In genomic region chr5:55151923-55152842, GRCh38 we compare ENCODE assay signal across 20 cellular contexts. TPM values are rescaled to one million over a fixed set of nuclear protein-coding genes. Genes with fewer than 3 reads are reported as not detected.
DNase-seq lines count a peak whose midpoint lies in the region; ATAC-seq, FAIRE-seq and TF ChIP-seq lines count a peak whose summit lies in the region.
"Had no signal": no experiment of that assay in that cellular context is flagged by ENCODE, and none has a peak within 500 bp of the region (broad histone marks: within the 10 kb centered on the region; RNA-seq: fewer than 3 reads in every experiment).

No MANE protein-coding gene starts in this region.

- intact Hi-C loops in sciatic nerve (cut with DNase I) = no loop called here

- no peak overlapping the region for H3K27ac ChIP-seq in A549
- H3K27ac ChIP-seq: testis had no signal

- TF ChIP-seq EP300 in A549 (IDR thresholded peaks at IDR 0.05) = no peak

- peaks cover 10% of the 10 kb centered on the region; the same call in 2 of the 3 replicates for H3K4me1 ChIP-seq in A549
- H3K4me1 ChIP-seq: testis had no signal

- in situ Hi-C loops in astrocyte of the spinal cord (cut with HindIII; ENCODE audit: low sequenced_read_pairs) = no loop called here

- TF ChIP-seq POLR2A in A549 (IDR thresholded peaks at IDR 0.05; ENCODE audit: low read length) = no peak
- TF ChIP-seq POLR2A in GM18505 (IDR thresholded peaks at IDR 0.05; ENCODE audit: borderline replicate concordance, extremely low read depth, insufficient read depth, insufficient read length) = no peak

- FAIRE-seq in A549 (lab: Jason Lieb, UNC) = no peak
- FAIRE-seq: D721Med, HTR-8/SVneo had no signal

- H3K9me3 ChIP-seq in A549 = no peaks in the 10 kb centered on the region
- H3K9me3 ChIP-seq: testis had no signal

- no peak for TF ChIP-seq CTCF in A549 (IDR thresholded peaks at IDR 0.05)
- no peak for TF ChIP-seq CTCF in HFF-Myc (IDR thresholded peaks at IDR 0.05; ENCODE audit: low read depth, low read length, missing control alignments)
- no peak for TF ChIP-seq CTCF in astrocyte of the spinal cord (IDR thresholded peaks at IDR 0.05; ENCODE audit: low read depth, low read length)
- TF ChIP-seq CTCF in fibroblast of the aortic adventitia (IDR thresholded peaks at IDR 0.05; ENCODE audit: insufficient read depth, low read length) = no peak

- ATAC-seq in A549 = peak; percentile 62 to 65; a peak in 5 of 6 replicates
- ATAC-seq in sciatic nerve = no peak
- ATAC-seq in GM18505 (IDR thresholded peaks at IDR 0.05; ENCODE audit: unreplicated experiment) = no peak
- ATAC-seq: activated CD4-positive, CD25-positive, alpha-beta regulatory T cell treated with anti-CD3 and anti-CD28 coated beads, Interleukin-2, amount 50 U/mL, for 24 hours had no signal

- 37% methylated on average over 5 of the region's 5 CpGs for WGBS in A549 (ENCODE audit: missing lambda C conversion rate)

- POLR2A ChIA-PET in A549 (lab: Yijun Ruan, JAX) = no interaction called here

- CTCF ChIA-PET in A549 (lab: Yijun Ruan, JAX) = interaction anchor here (1.0 to 2.3 kb wide), 5 partner anchors 208 to 249 kb away, joined by 3 to 7 read pairs (median 4); no protein-coding TSS in a partner anchor

- DNase-seq in A549 (ENCODE audit: low read depth in 1 of 2, low spot score in 1 of 2) = no peak
- peak; percentile 46 for DNase-seq in HFF-Myc (ENCODE audit: extremely low read depth, low read depth)
- peak; percentile 79 for DNase-seq in astrocyte of the spinal cord (ENCODE audit: low read depth, low spot score)
- DNase-seq in fibroblast of the aortic adventitia (ENCODE audit: low read depth) = peak; percentile 90
- no peak for DNase-seq in germinal center (ENCODE audit: low spot score)
- DNase-seq in sciatic nerve (ENCODE audit: low spot score) = no peak
- DNase-seq in cerebellar nuclear complex (lab: John Stamatoyannopoulos, UW) = no peak
- DNase-seq: activated CD8-positive, alpha-beta memory T cell treated with anti-CD3 and anti-CD28 coated beads, Interleukin-2, amount 50 U/mL, for 48 hours; activated naive CD4-positive, alpha-beta T cell treated with Interleukin-2 at 50 U/mL for 16 hours; central memory CD4-positive, alpha-beta T cell; MM.1S; NCI-H2081 treated with DMSO at 0.1 percent for 48 hours; T-helper 1 cell; testis had no signal

- H3K4me2 ChIP-seq in A549 = peak overlapping the region; percentile 33; the same call in 2 of the 3 replicates

- H3K4me3 ChIP-seq in A549 (no peak overlapping the region), HFF-Myc (replicated peaks; ENCODE audit: low read depth, low read length) (no peak overlapping the region), astrocyte of the spinal cord (ENCODE audit: low read depth, low read length) (no peak overlapping the region), fibroblast of the aortic adventitia (ENCODE audit: low read depth, low read length) (no peak overlapping the region)
- H3K4me3 ChIP-seq: lung, testis had no signal

- no peak for TF ChIP-seq RAD21 in A549 (conservative IDR thresholded peaks at IDR 0.05 in 1 of 2, IDR thresholded peaks at IDR 0.05 in 1 of 2)

TF ChIP-seq in A549, 52 proteins besides CTCF, POLR2A, EP300 and RAD21:
- 0 out of 2 replicates have a peak, but pooled peaks have one; percentile 17 for TF ChIP-seq JUNB (IDR thresholded peaks at IDR 0.05)
- TF ChIP-seq NFE2L2 (conservative IDR thresholded peaks at IDR 0.05; ENCODE audit: low read length) = no peak

RNA-seq across cellular contexts. Expression of gene GPX8, which starts 7.8 kb away (rescaled TPM):
- polyA plus RNA-seq in A549 (2011; rRNA removed) (67.9 and 86.0 TPM in 2 replicates), A549 (2017; fragmentation: RNase III; extraction: RNeasy Plus Mini Kit Qiagen cat#74134 plus additional on column Dnase treatment) (51.2 to 55.7 TPM (median 51.8 TPM) in 3 replicates)
- 14.4 and 15.3 TPM in 2 replicates for polyA plus RNA-seq in A549 (2012; cell fraction: cytosol; rRNA removed)
- polyA plus RNA-seq in A549 (2012; cell fraction: nucleus; rRNA removed) = 4.7 and 7.0 TPM in 2 replicates
- 10.4 and 13.4 TPM in 2 replicates for polyA minus RNA-seq in A549 (2011; rRNA and poly(A)+ RNA removed)
- total RNA-seq in fibroblast of the aortic adventitia (ENCODE audit: low replicate concordance) (79.7 and 244 TPM in 2 replicates), sciatic nerve (34.9 TPM)

RNA-seq across cellular contexts. Expression of gene CDC20B, which starts 20.8 kb away (rescaled TPM):
- polyA plus RNA-seq in A549 (2011; rRNA removed) (0.04 and 0.05 TPM in 2 replicates), A549 (2017; fragmentation: RNase III; extraction: RNeasy Plus Mini Kit Qiagen cat#74134 plus additional on column Dnase treatment) (not detected in 3 replicates)
- 0.01 TPM in 1 of 2 replicates, not detected in the other for polyA plus RNA-seq in A549 (2012; cell fraction: cytosol; rRNA removed)
- 0.02 TPM in 1 of 2 replicates, not detected in the other for polyA plus RNA-seq in A549 (2012; cell fraction: nucleus; rRNA removed)
- polyA minus RNA-seq in A549 (2011; rRNA and poly(A)+ RNA removed) = not detected in 2 replicates
- total RNA-seq in fibroblast of the aortic adventitia (ENCODE audit: low replicate concordance) (not detected in 2 replicates), sciatic nerve (not detected)
- total RNA-seq: epithelial cell of proximal tubule had no signal

RNA-seq across cellular contexts. Expression of gene GZMA, which starts 49.7 kb away (rescaled TPM):
- not detected in 2 replicates for polyA plus RNA-seq in A549 (2011; rRNA removed)
- polyA plus RNA-seq in A549 (2012; cell fraction: cytosol; rRNA removed) = not detected in 2 replicates
- polyA plus RNA-seq in A549 (2012; cell fraction: nucleus; rRNA removed) = not detected in 2 replicates
- polyA plus RNA-seq in A549 (2017; fragmentation: RNase III; extraction: RNeasy Plus Mini Kit Qiagen cat#74134 plus additional on column Dnase treatment) = not detected in 3 replicates
- not detected in 2 replicates for polyA minus RNA-seq in A549 (2011; rRNA and poly(A)+ RNA removed)
- not detected in 2 replicates for total RNA-seq in fibroblast of the aortic adventitia (ENCODE audit: low replicate concordance)
- total RNA-seq in sciatic nerve = 5.3 TPM
- total RNA-seq: epithelial cell of proximal tubule had no signal

Comparison
In these comparisons a context has a peak if more than half of its experiments do, and no peak if none do; other contexts are left out.
1. ATAC-seq: peak in A549 (2 of 2); none in sciatic nerve (single experiment) and GM18505 (single experiment).
2. DNase-seq: peak in HFF-Myc (single experiment), astrocyte of the spinal cord (single experiment) and fibroblast of the aortic adventitia (single experiment); none in A549 (0 of 2), germinal center (single experiment), sciatic nerve (single experiment) and cerebellar nuclear complex (0 of 2).